Comparison of ENCODE assay signal across 21 cellular contexts in genomic region chrX:128616933-128617332, GRCh38.
"Had no signal": no experiment of that assay in that cellular context is flagged by ENCODE, and none has a peak within 500 bp of the region (broad histone marks: within the 10 kb centered on the region; RNA-seq: fewer than 3 reads in every experiment).

No MANE protein-coding gene starts in this region.

- H3K4me1 ChIP-seq: esophagus muscularis mucosa, gastrocnemius medialis, heart right ventricle, left ventricle myocardium inferior, lower lobe of right lung, parathyroid adenoma, psoas muscle, spleen, testis, tibial nerve, upper lobe of right lung had no signal

- DNase-seq: effector memory CD4-positive, alpha-beta T cell; gastrocnemius medialis; heart right ventricle; left cardiac atrium; left ventricle myocardium inferior; lower lobe of right lung; mesenchymal stem cell; midbrain; psoas muscle; spleen; stimulated activated CD4-positive, alpha-beta T cell treated with anti-CD3 and anti-CD28 coated beads, Interleukin-15, amount 100 ng/mL, for 24 hours; stimulated activated CD4-positive, alpha-beta T cell treated with anti-CD3 and anti-CD28 coated beads, Interleukin-1b, Interleukin-23, amount 100 ng/mL, for 48 hours; stimulated activated CD4-positive, alpha-beta T cell treated with anti-CD3 and anti-CD28 coated beads, Interleukin-4, amount 100 ng/mL, for 24 hours; testis; upper lobe of right lung had no signal

- H3K9ac ChIP-seq: parathyroid adenoma had no signal

- ATAC-seq: gastrocnemius medialis; heart right ventricle; left cardiac atrium; lower lobe of right lung; psoas muscle; sciatic nerve; stimulated activated memory B cell treated with anti-CD40 and anti-IgM and Interleukin-4, amounts not matched to agents 10 μg/mL and 1 μg/mL and 100 μg/mL, for 72 hours; upper lobe of right lung had no signal

- H3K27ac ChIP-seq: epithelial cell of prostate, esophagus muscularis mucosa, gastrocnemius medialis, heart right ventricle, left ventricle myocardium inferior, lower lobe of right lung, parathyroid adenoma, psoas muscle, spleen, testis, tibial nerve, upper lobe of right lung had no signal

- H3K4me3 ChIP-seq: esophagus muscularis mucosa, gastrocnemius medialis, heart right ventricle, left ventricle myocardium inferior, lower lobe of right lung, psoas muscle, spleen, testis, tibial nerve, upper lobe of right lung had no signal

- H3K27me3 ChIP-seq: esophagus muscularis mucosa, gastrocnemius medialis, heart right ventricle, spleen, testis, tibial nerve, upper lobe of right lung had no signal

- H3K9me3 ChIP-seq: esophagus muscularis mucosa, gastrocnemius medialis, heart right ventricle, left ventricle myocardium inferior, lower lobe of right lung, psoas muscle, spleen, testis, tibial nerve, upper lobe of right lung had no signal

- H3K36me3 ChIP-seq: esophagus muscularis mucosa, gastrocnemius medialis, heart right ventricle, left ventricle myocardium inferior, lower lobe of right lung, spleen, tibial nerve, upper lobe of right lung had no signal

- H2AFZ ChIP-seq: parathyroid adenoma had no signal

- H3K79me2 ChIP-seq: parathyroid adenoma had no signal
